27 cellular contexts compared by ENCODE assay signal in genomic region chr1:28663871-28664470, GRCh38. TPM values are rescaled to one million over a fixed set of nuclear protein-coding genes. Genes with fewer than 3 reads are reported as not detected.
A peak's percentile ranks its signal among the peaks of the same experiment; 100 is the strongest.
DNase-seq lines count a peak whose midpoint lies in the region; ATAC-seq and TF ChIP-seq lines count a peak whose summit lies in the region.
"Had no signal": no experiment of that assay in that cellular context is flagged by ENCODE, and none has a peak within 500 bp of the region (broad histone marks: within the 10 kb centered on the region; RNA-seq: fewer than 3 reads in every experiment).

No MANE protein-coding gene starts in this region.

- peaks cover 0 to 3% of the 10 kb centered on the region in 2 donors for H3K36me3 Mint-ChIP-seq in CD4-positive, alpha-beta memory T cell
- no peaks in the 10 kb centered on the region for H3K36me3 Mint-ChIP-seq in nephron (ENCODE audit: low read depth)

- H3K4me1 Mint-ChIP-seq in CD4-positive, alpha-beta memory T cell = peaks cover 6 to 16% (median 10%) of the 10 kb centered on the region in 4 donors
- H3K4me1 Mint-ChIP-seq in nephron = peaks cover 6% of the 10 kb centered on the region

- POLR2A ChIA-PET in CD4-positive, alpha-beta memory T cell (lab: Charles Lee; ENCODE audit: partially characterized antibody) = interaction anchor here (0.9 kb wide), 1 partner anchor 15 kb away, joined by 3 read pairs; the partner anchor contains the start of gene RNU11

- no peak for DNase-seq in CD4-positive, alpha-beta memory T cell
- DNase-seq in NCI-H1694 treated with DMSO at 0.1 percent for 48 hours (lab: John Stamatoyannopoulos, UW) = peak; percentile 77
- peak; percentile 14 to 40 for DNase-seq in cerebellar nuclear complex (lab: John Stamatoyannopoulos, UW)
- no peak for DNase-seq in NCI-H345 (lab: John Stamatoyannopoulos, UW)
- no peak for DNase-seq in germinal center (ENCODE audit: low spot score)
- DNase-seq: activated CD4-positive, CD25-positive, alpha-beta regulatory T cell; DND-41; kidney glomerular epithelial cell; MV-4-11; NCI-H2081; NCI-H748 treated with DMSO at 0.1 percent for 48 hours; PC-9; right cardiac atrium; stomach had no signal

- H3K4me1 ChIP-seq in CD4-positive, alpha-beta memory T cell (ENCODE audit: insufficient read depth, low read length) = peaks cover 13% of the 10 kb centered on the region

- ATAC-seq in GM19324 (IDR thresholded peaks at IDR 0.05; ENCODE audit: low FRiP score, unreplicated experiment) (no peak), GM21723 (IDR thresholded peaks at IDR 0.05; ENCODE audit: unreplicated experiment) (no peak)
- ATAC-seq: right cardiac atrium had no signal

- H3K4me3 Mint-ChIP-seq in CD4-positive, alpha-beta memory T cell = no peak overlapping the region
- H3K4me3 Mint-ChIP-seq in nephron = peak overlapping the region in 2 of 3 experiments; percentile 51 to 62

- H3K27ac ChIP-seq in CD4-positive, alpha-beta memory T cell (ENCODE audit: low read depth, low read length) = no peak overlapping the region
- H3K27ac ChIP-seq: PC-9, SJSA1, stomach had no signal

- no peaks in the 10 kb centered on the region for H3K27me3 ChIP-seq in CD4-positive, alpha-beta memory T cell (ENCODE audit: insufficient read depth, low read length)
- H3K27me3 ChIP-seq: SJSA1, stomach had no signal

- no peak for TF ChIP-seq CTCF in nephron (IDR thresholded peaks at IDR 0.05; ENCODE audit: unreplicated experiment in 3 of 3)

- no peaks in the 10 kb centered on the region for H3K27me3 Mint-ChIP-seq in CD4-positive, alpha-beta memory T cell
- no peaks in the 10 kb centered on the region for H3K27me3 Mint-ChIP-seq in nephron (ENCODE audit: low read depth)

- peak overlapping the region in 4 of 7 donors; percentile 45 to 74 (median 64) for H3K27ac Mint-ChIP-seq in CD4-positive, alpha-beta memory T cell
- peak overlapping the region; percentile 51 to 72 (median 72) for H3K27ac Mint-ChIP-seq in nephron
- H3K27ac Mint-ChIP-seq: activated T-helper 2 cell treated with anti-CD3 and anti-CD28 coated beads, Interferon-gamma antibody, Interleukin-2, Interleukin-4, amounts not matched to agents 10 μg/mL and 5 μg/mL and 100 μg/mL, durations not matched to agents 14 hours and 24 hours and 36 hours had no signal

- no peaks in the 10 kb centered on the region for H3K9me3 Mint-ChIP-seq in CD4-positive, alpha-beta memory T cell
- no peaks in the 10 kb centered on the region for H3K9me3 Mint-ChIP-seq in nephron
- H3K9me3 Mint-ChIP-seq: activated T-helper 2 cell treated with anti-CD3 and anti-CD28 coated beads, Interferon-gamma antibody, Interleukin-2, Interleukin-4, amounts not matched to agents 10 μg/mL and 5 μg/mL and 100 μg/mL, durations not matched to agents 14 hours and 24 hours and 36 hours had no signal

- no peaks in the 10 kb centered on the region for H3K9me3 ChIP-seq in CD4-positive, alpha-beta memory T cell (ENCODE audit: control insufficient read depth in 1 of 2, low read length in 2 of 2)
- H3K9me3 ChIP-seq: HAP-1, SJSA1, stomach had no signal

- no peak overlapping the region for H3K4me3 ChIP-seq in CD4-positive, alpha-beta memory T cell (ENCODE audit: low read length in 2 of 2)
- H3K4me3 ChIP-seq: HAP-1, PC-9, SJSA1, stomach had no signal

- H3K36me3 ChIP-seq in CD4-positive, alpha-beta memory T cell (ENCODE audit: insufficient read depth, low read length) = no peaks in the 10 kb centered on the region
- H3K36me3 ChIP-seq: HAP-1, stomach had no signal

- CTCF ChIA-PET in CD4-positive, alpha-beta memory T cell (lab: Charles Lee; ENCODE audit: partially characterized antibody) = interaction anchor here (0.5 kb wide), 1 partner anchor 9 kb away, joined by 3 read pairs; no protein-coding TSS in a partner anchor

- intact Hi-C loops in CD4-positive, alpha-beta memory T cell (cut with micrococcal nuclease) = no loop called here

RNA-seq across cellular contexts. Expression of gene GMEB1, which starts 4.6 kb away (rescaled TPM):
- 10 to 100 TPM; 21.8 to 21.9 TPM for total RNA-seq in CD4-positive, alpha-beta memory T cell
- polyA plus RNA-seq in CD4-positive, alpha-beta memory T cell = 10 to 100 TPM in 1 of 2 donors, 1 to 10 TPM in 1; 9.7 to 17.9 TPM

RNA-seq across cellular contexts. Expression of gene RNU11, which starts 15.6 kb away (rescaled TPM):
- total RNA-seq in CD4-positive, alpha-beta memory T cell = not detected
- not detected for polyA plus RNA-seq in CD4-positive, alpha-beta memory T cell
- total RNA-seq: activated CD8-positive, alpha-beta memory T cell treated with anti-CD3 and anti-CD28 coated beads for 36 hours; activated T-helper 2 cell treated with anti-CD3 and anti-CD28 coated beads, Interferon-gamma antibody, Interleukin-2, Interleukin-4, amounts not matched to agents 10 μg/mL and 5 μg/mL and 100 μg/mL, durations not matched to agents 14 hours and 24 hours and 36 hours; fibroblast of villous mesenchyme; mononuclear cell; osteoblast; PC-9; right cardiac atrium; SJSA1; stomach; T-helper 2 cell treated with Interferon-gamma antibody and Interleukin-4, amounts not matched to agents 100 ng/mL and 5 ng/mL, for 36 hours; ureter had no signal
- polyA plus RNA-seq: AG04450, right cardiac atrium, stomach had no signal

RNA-seq across cellular contexts. Expression of gene TAF12, which starts 21.1 kb away (rescaled TPM):
- total RNA-seq in CD4-positive, alpha-beta memory T cell = 10 to 100 TPM; 23.5 to 25.2 TPM
- polyA plus RNA-seq in CD4-positive, alpha-beta memory T cell = 10 to 100 TPM; 52.1 to 53.4 TPM

Comparison
In these comparisons a context has a peak if more than half of its experiments do, and no peak if none do; other contexts are left out.
1. DNase-seq: peak in NCI-H1694 treated with DMSO at 0.1 percent for 48 hours (single experiment) and cerebellar nuclear complex (2 of 2); none in CD4-positive, alpha-beta memory T cell (0 of 5), NCI-H345 (single experiment) and germinal center (single experiment).
2. H3K4me3 Mint-ChIP-seq: peak in nephron (2 of 3); none in CD4-positive, alpha-beta memory T cell (0 of 8).